In genomic region chr1:211135342-211135950, GRCh38 we compare ENCODE assay signal across 9 cellular contexts. TPM values are rescaled to one million over a fixed set of nuclear protein-coding genes. Genes with fewer than 3 reads are reported as not detected.
DNase-seq lines count a peak whose midpoint lies in the region; ATAC-seq and TF ChIP-seq lines count a peak whose summit lies in the region.
"Had no signal": no experiment of that assay in that cellular context is flagged by ENCODE, and none has a peak within 500 bp of the region (broad histone marks: within the 10 kb centered on the region; RNA-seq: fewer than 3 reads in every experiment).

No MANE protein-coding gene starts in this region.

- WGBS in hepatocyte (ENCODE audit: low lambda C conversion rate, missing lambda C conversion rate): 19% methylated on average over 5 of the region's 5 CpGs
- 27 to 40% methylated on average over 5 of the region's 5 CpGs for WGBS in testis, 2 donors

- no peak overlapping the region for H3K4me3 ChIP-seq in hepatocyte
- no peak overlapping the region for H3K4me3 ChIP-seq in testis

- H3K27ac ChIP-seq in hepatocyte (no peak overlapping the region), testis (no peak overlapping the region)

- H3K36me3 ChIP-seq in hepatocyte (replicated peaks; ENCODE audit: insufficient read depth, low read depth): no peaks in the 10 kb centered on the region
- no peaks in the 10 kb centered on the region for H3K36me3 ChIP-seq in testis (ENCODE audit: low read depth, missing control alignments)

- H3K4me1 Mint-ChIP-seq in activated CD4-positive, alpha-beta memory T cell treated with anti-CD3 and anti-CD28 coated beads, Interleukin-2, amount 10 ng/mL, durations not matched to agents 7 days and 5 days: peaks cover 8% of the 10 kb centered on the region

- no peak overlapping the region for H2AFZ ChIP-seq in hepatocyte

- POLR2A ChIA-PET in activated CD4-positive, alpha-beta memory T cell treated with anti-CD3 and anti-CD28 coated beads, Interleukin-2, amount 10 ng/mL, durations not matched to agents 7 days and 5 days (lab: Charles Lee): no interaction called here

- no peak overlapping the region for H3K27ac Mint-ChIP-seq in activated CD4-positive, alpha-beta memory T cell treated with anti-CD3 and anti-CD28 coated beads, Interleukin-2, amount 10 ng/mL, durations not matched to agents 7 days and 5 days
- H3K27ac Mint-ChIP-seq: stimulated activated naive CD8-positive, alpha-beta T cell treated with anti-CD3 and anti-CD28 coated beads, Interleukin-15, amount 100 ng/mL, for 72 hours had no signal

- intact Hi-C loops in testis (cut with DNase I; ENCODE audit: low total_unique reads): no loop called here

- TF ChIP-seq CTCF in hepatocyte (IDR thresholded peaks at IDR 0.05; ENCODE audit: poor library complexity) (peak; percentile 66), testis (IDR thresholded peaks at IDR 0.05) (peak; percentile 26 to 50 (median 36))

- peaks cover 77% of the 10 kb centered on the region for H3K27me3 Mint-ChIP-seq in activated CD4-positive, alpha-beta memory T cell treated with anti-CD3 and anti-CD28 coated beads, Interleukin-2, amount 10 ng/mL, durations not matched to agents 7 days and 5 days

- H3K79me2 ChIP-seq in hepatocyte: no peaks in the 10 kb centered on the region

- H3K4me1 ChIP-seq in hepatocyte (ENCODE audit: insufficient read depth) (peaks cover 7% of the 10 kb centered on the region), testis (peaks cover 8% of the 10 kb centered on the region)

- H3K9me2 ChIP-seq in hepatocyte (replicated peaks; ENCODE audit: insufficient read depth): no peaks in the 10 kb centered on the region

- CTCF ChIA-PET in activated CD4-positive, alpha-beta memory T cell treated with anti-CD3 and anti-CD28 coated beads, Interleukin-2, amount 10 ng/mL, durations not matched to agents 7 days and 5 days (lab: Charles Lee): interaction anchor here (1.0 to 3.0 kb wide), 8 partner anchors 8 to 727 kb away, joined by 3 to 29 read pairs (median 4); no protein-coding TSS in a partner anchor

- DNase-seq in AML-193 (lab: John Stamatoyannopoulos, UW) (peak; percentile 36 to 40), NCI-H2171 treated with DMSO at 0.1 percent for 48 hours (lab: John Stamatoyannopoulos, UW) (peak; percentile 83), amniotic stem cell (lab: John Stamatoyannopoulos, UW) (peak; percentile 37), hepatocyte (ENCODE audit: low spot score) (peak; percentile 68), testis (no peak)
- no peak for DNase-seq in activated CD4-positive, alpha-beta memory T cell treated with anti-CD3 and anti-CD28 coated beads, Interleukin-2, amount 10 ng/mL, durations not matched to agents 7 days and 5 days

- H3K36me3 Mint-ChIP-seq in activated CD4-positive, alpha-beta memory T cell treated with anti-CD3 and anti-CD28 coated beads, Interleukin-2, amount 10 ng/mL, durations not matched to agents 7 days and 5 days (ENCODE audit: low read depth): no peaks in the 10 kb centered on the region

- ATAC-seq in GM18511 (IDR thresholded peaks at IDR 0.05; ENCODE audit: unreplicated experiment) (peak; percentile 36), GM19452 (IDR thresholded peaks at IDR 0.05; ENCODE audit: unreplicated experiment) (no peak)
- ATAC-seq: stimulated activated naive CD8-positive, alpha-beta T cell treated with anti-CD3 and anti-CD28 coated beads, Interleukin-15, amount 100 ng/mL, for 72 hours had no signal

- H3K27me3 ChIP-seq in hepatocyte (peaks cover 40% of the 10 kb centered on the region), testis (no peaks in the 10 kb centered on the region)

- no peak for TF ChIP-seq POLR2A in testis (IDR thresholded peaks at IDR 0.05)

- no peaks in the 10 kb centered on the region for H3K9me3 Mint-ChIP-seq in activated CD4-positive, alpha-beta memory T cell treated with anti-CD3 and anti-CD28 coated beads, Interleukin-2, amount 10 ng/mL, durations not matched to agents 7 days and 5 days
- H3K9me3 Mint-ChIP-seq: stimulated activated naive CD8-positive, alpha-beta T cell treated with anti-CD3 and anti-CD28 coated beads, Interleukin-15, amount 100 ng/mL, for 72 hours had no signal

- H3K4me2 ChIP-seq in hepatocyte: no peak overlapping the region

- no peaks in the 10 kb centered on the region for H4K20me1 ChIP-seq in hepatocyte (ENCODE audit: insufficient read depth, poor library complexity, severe bottlenecking)

- H3K4me3 Mint-ChIP-seq in activated CD4-positive, alpha-beta memory T cell treated with anti-CD3 and anti-CD28 coated beads, Interleukin-2, amount 10 ng/mL, durations not matched to agents 7 days and 5 days: no peak overlapping the region
- H3K4me3 Mint-ChIP-seq: stimulated activated naive CD8-positive, alpha-beta T cell treated with anti-CD3 and anti-CD28 coated beads, Interleukin-15, amount 100 ng/mL, for 72 hours had no signal

- H3K9me3 ChIP-seq in hepatocyte (ENCODE audit: low read depth) (no peaks in the 10 kb centered on the region), testis (no peaks in the 10 kb centered on the region)

RNA-seq across cellular contexts. Expression of gene KCNH1, which starts 1.5 kb away (rescaled TPM):
- total RNA-seq in hepatocyte (0.03 and 2.1 TPM in 2 replicates), testis (1 to 10 TPM; 1.5 to 2.8 TPM)
- polyA plus RNA-seq in hepatocyte (0.17 and 0.75 TPM in 2 replicates), testis (ENCODE audit: insufficient read depth, low read depth, low replicate concordance) (4.2 TPM)
- not detected for total RNA-seq in activated CD4-positive, alpha-beta memory T cell treated with anti-CD3 and anti-CD28 coated beads, Interleukin-2, amount 10 ng/mL, durations not matched to agents 7 days and 5 days

Comparison
In these comparisons a context has a peak if more than half of its experiments do, and no peak if none do; other contexts are left out.
1. DNase-seq: peak in AML-193 (2 of 2), NCI-H2171 treated with DMSO at 0.1 percent for 48 hours (single experiment), amniotic stem cell (single experiment) and hepatocyte (single experiment); none in testis (single experiment) and activated CD4-positive, alpha-beta memory T cell treated with anti-CD3 and anti-CD28 coated beads, Interleukin-2, amount 10 ng/mL, durations not matched to agents 7 days and 5 days (single experiment).